9 cellular contexts compared by ENCODE assay signal in genomic region chr19:49875177-49875576, GRCh38. TPM values are rescaled to one million over a fixed set of nuclear protein-coding genes. Genes with fewer than 3 reads are reported as not detected.
DNase-seq lines count a peak whose midpoint lies in the region; ATAC-seq, FAIRE-seq and TF ChIP-seq lines count a peak whose summit lies in the region.
"Had no signal": no experiment of that assay in that cellular context is flagged by ENCODE, and none has a peak within 500 bp of the region (broad histone marks: within the 10 kb centered on the region; RNA-seq: fewer than 3 reads in every experiment).

No MANE protein-coding gene starts in this region.

- TF ChIP-seq CTCF in ascending aorta (IDR thresholded peaks at IDR 0.05) (no peak), keratinocyte (optimal IDR thresholded peaks at IDR 0.05 in 1 of 3, IDR thresholded peaks at IDR 0.05 in 1 of 3, conservative IDR thresholded peaks at IDR 0.05 in 1 of 3; ENCODE audit: extremely low read depth in 1 of 3, insufficient read depth in 2 of 3, low read length in 3 of 3) (no peak), testis (IDR thresholded peaks at IDR 0.05) (no peak)

- H3K9ac ChIP-seq in HUES48 (ENCODE audit: low read depth, low read length): peak overlapping the region; percentile 94; the same call in 1 of the 2 replicates
- peak overlapping the region; percentile 99 for H3K9ac ChIP-seq in keratinocyte (ENCODE audit: control insufficient read depth, extremely low read depth, insufficient read depth, low read length)

- intact Hi-C loops in ascending aorta (cut with DNase I) (no loop called here), testis (cut with DNase I; ENCODE audit: low total_unique reads) (no loop called here)

- H3K9me1 ChIP-seq in keratinocyte (ENCODE audit: control insufficient read depth, extremely low read depth, insufficient read depth, low read length): no peaks in the 10 kb centered on the region

- H3K27me3 ChIP-seq in HUES48 (ENCODE audit: control insufficient read depth, insufficient read depth, low read length) (no peaks in the 10 kb centered on the region), ascending aorta (no peaks in the 10 kb centered on the region), keratinocyte (ENCODE audit: control insufficient read depth, extremely low read depth, insufficient read depth, low read length) (no peaks in the 10 kb centered on the region), testis (no peaks in the 10 kb centered on the region)

- FAIRE-seq in keratinocyte (lab: Jason Lieb, UNC): no peak

- H4K20me1 ChIP-seq in keratinocyte (ENCODE audit: control insufficient read depth, extremely low read depth, insufficient read depth, low read length): no peaks in the 10 kb centered on the region

- no peak overlapping the region for H2AFZ ChIP-seq in keratinocyte (ENCODE audit: control insufficient read depth, low read length)

- ATAC-seq in HG02885 (IDR thresholded peaks at IDR 0.05; ENCODE audit: poor library complexity, unreplicated experiment): no peak
- ATAC-seq: stimulated activated naive CD8-positive, alpha-beta T cell treated with anti-CD3 and anti-CD28 coated beads, Interleukin-15, amount 100 ng/mL, for 72 hours had no signal

- TF ChIP-seq POLR2A in testis (IDR thresholded peaks at IDR 0.05): no peak

- H3K27ac ChIP-seq in HUES48 (ENCODE audit: low read depth, low read length) (no peak overlapping the region), ascending aorta (peak overlapping the region; percentile 99), keratinocyte (ENCODE audit: control insufficient read depth, insufficient read depth, low read length) (peak overlapping the region; percentile 100), testis (peak overlapping the region; percentile 99 to 100)

- H3K36me3 ChIP-seq in HUES48 (ENCODE audit: control insufficient read depth, insufficient read depth, low read length): peaks cover 19% of the 10 kb centered on the region
- H3K36me3 ChIP-seq in ascending aorta: peaks cover 11 to 18% of the 10 kb centered on the region in 2 donors
- H3K36me3 ChIP-seq in keratinocyte (ENCODE audit: control insufficient read depth in 2 of 2, extremely low read depth in 1 of 2, insufficient read depth in 2 of 2, low read length in 2 of 2): peaks cover 18 to 24% of the 10 kb centered on the region in 2 experiments
- no peaks in the 10 kb centered on the region for H3K36me3 ChIP-seq in testis (ENCODE audit: low read depth, missing control alignments)

- 22 to 78% methylated on average over 2 to 4 of the region's 4 CpGs for WGBS in testis, 2 donors

- H3K4me1 ChIP-seq in HUES48 (ENCODE audit: control insufficient read depth, insufficient read depth, low read length): peaks cover 20% of the 10 kb centered on the region; the same call in 1 of the 2 replicates
- H3K4me1 ChIP-seq in ascending aorta: peaks cover 11 to 29% of the 10 kb centered on the region in 2 donors
- H3K4me1 ChIP-seq in keratinocyte (ENCODE audit: control insufficient read depth, extremely low read depth, insufficient read depth, low read length): peaks cover 27% of the 10 kb centered on the region
- H3K4me1 ChIP-seq in testis: peaks cover 23% of the 10 kb centered on the region

- H3K9me3 ChIP-seq in HUES48 (ENCODE audit: control insufficient read depth, insufficient read depth, low read length): no peaks in the 10 kb centered on the region
- H3K9me3 ChIP-seq in ascending aorta: no peaks in the 10 kb centered on the region
- H3K9me3 ChIP-seq in keratinocyte (ENCODE audit: control insufficient read depth, low read depth, low read length): no peaks in the 10 kb centered on the region
- H3K9me3 ChIP-seq in testis: no peaks in the 10 kb centered on the region

- peak overlapping the region; percentile 92 for H3K4me3 ChIP-seq in HUES48 (ENCODE audit: low read depth, low read length)
- H3K4me3 ChIP-seq in ascending aorta: peak overlapping the region; percentile 85 to 100
- H3K4me3 ChIP-seq in keratinocyte (ENCODE audit: control insufficient read depth in 2 of 3, extremely low read depth in 1 of 3, insufficient read depth in 2 of 3, low read depth in 1 of 3, low read length in 3 of 3): peak overlapping the region; percentile 78 to 95 (median 92)
- H3K4me3 ChIP-seq in testis: peak overlapping the region in 1 of 2 donors; percentile 99

- DNase-seq in ascending aorta (ENCODE audit: low spot score in 2 of 2): no peak
- no peak for DNase-seq in keratinocyte (ENCODE audit: low read depth, low spot score)
- DNase-seq in testis: no peak
- DNase-seq in NCI-H1092 treated with DMSO at 0.1 percent for 48 hours (lab: John Stamatoyannopoulos, UW): no peak
- DNase-seq in activated CD4-positive, alpha-beta T cell treated with anti-CD3 and anti-CD28 coated beads, Interleukin-2, amount 50 U/mL, for 48 hours: no peak
- DNase-seq: amniotic stem cell; stimulated activated naive CD8-positive, alpha-beta T cell treated with anti-CD3 and anti-CD28 coated beads, Interleukin-15, amount 100 ng/mL, for 72 hours had no signal

- peaks cover 36% of the 10 kb centered on the region for H3K79me2 ChIP-seq in keratinocyte (ENCODE audit: control insufficient read depth, insufficient read depth, low read length)

- peak overlapping the region; percentile 90 for H3K4me2 ChIP-seq in keratinocyte (ENCODE audit: control insufficient read depth, extremely low read depth, insufficient read depth, low read depth, low read length)

- dilution Hi-C loops in keratinocyte (cut with MboI; ENCODE audit: extremely low pct_ligation_motif_present, low sequenced_read_pairs): no loop called here

RNA-seq across cellular contexts. Expression of gene AKT1S1, which starts 2.0 kb away (rescaled TPM):
- total RNA-seq in ascending aorta: 12.8 TPM
- polyA plus RNA-seq in keratinocyte: 27.2 to 43.8 TPM (median 28.8 TPM) in 3 replicates
- 12.1 TPM for polyA plus RNA-seq in keratinocyte (2011; ENCODE audit: low read depth)
- polyA plus RNA-seq in keratinocyte (2011; cell fraction: cytosol; rRNA removed): 35.0 and 54.7 TPM in 2 replicates
- 35.4 and 46.8 TPM in 2 replicates for polyA plus RNA-seq in keratinocyte (2011; cell fraction: nucleus; rRNA removed)
- 31.8 and 54.4 TPM in 2 replicates for polyA plus RNA-seq in keratinocyte (2012; ENCODE audit: low replicate concordance)
- polyA minus RNA-seq in keratinocyte: 15.9 to 41.5 TPM (median 21.8 TPM) in 3 replicates
- 43.9 TPM for polyA minus RNA-seq in keratinocyte (2011; cell fraction: cytosol; rRNA and poly(A)+ RNA removed)
- 12.0 and 15.3 TPM in 2 replicates for polyA minus RNA-seq in keratinocyte (2011; cell fraction: nucleus; rRNA and poly(A)+ RNA removed)
- 10 to 100 TPM; 35.0 to 35.7 TPM for total RNA-seq in testis
- polyA plus RNA-seq in testis (ENCODE audit: insufficient read depth, low read depth, low replicate concordance): 42.8 TPM

RNA-seq across cellular contexts. Expression of gene TBC1D17, which starts 2.3 kb away (rescaled TPM):
- total RNA-seq in ascending aorta: 44.6 TPM
- polyA plus RNA-seq in keratinocyte: 9.0 to 25.6 TPM (median 9.4 TPM) in 3 replicates
- 5.1 TPM for polyA plus RNA-seq in keratinocyte (2011; ENCODE audit: low read depth)
- 15.5 and 20.2 TPM in 2 replicates for polyA plus RNA-seq in keratinocyte (2011; cell fraction: cytosol; rRNA removed)
- 19.6 and 29.7 TPM in 2 replicates for polyA plus RNA-seq in keratinocyte (2011; cell fraction: nucleus; rRNA removed)
- polyA plus RNA-seq in keratinocyte (2012; ENCODE audit: low replicate concordance): 22.6 and 24.6 TPM in 2 replicates
- polyA minus RNA-seq in keratinocyte: 9.2 to 31.4 TPM (median 11.6 TPM) in 3 replicates
- 19.8 TPM for polyA minus RNA-seq in keratinocyte (2011; cell fraction: cytosol; rRNA and poly(A)+ RNA removed)
- 12.9 and 17.7 TPM in 2 replicates for polyA minus RNA-seq in keratinocyte (2011; cell fraction: nucleus; rRNA and poly(A)+ RNA removed)
- 10 to 100 TPM; 47.2 to 49.1 TPM for total RNA-seq in testis
- polyA plus RNA-seq in testis (ENCODE audit: insufficient read depth, low read depth, low replicate concordance): 31.1 TPM

RNA-seq across cellular contexts. Expression of gene PNKP, which starts 7.8 kb away (rescaled TPM):
- total RNA-seq in ascending aorta (46.3 TPM), testis (100 to 1,000 TPM; 110 to 125 TPM)
- polyA plus RNA-seq in keratinocyte (19.3 to 26.4 TPM (median 19.6 TPM) in 3 replicates), testis (ENCODE audit: insufficient read depth, low read depth, low replicate concordance) (45.5 TPM)
- polyA plus RNA-seq in keratinocyte (2011; ENCODE audit: low read depth): 12.0 TPM
- 6.5 and 15.1 TPM in 2 replicates for polyA plus RNA-seq in keratinocyte (2011; cell fraction: cytosol; rRNA removed)
- polyA plus RNA-seq in keratinocyte (2011; cell fraction: nucleus; rRNA removed): 58.6 and 72.5 TPM in 2 replicates
- polyA plus RNA-seq in keratinocyte (2012; ENCODE audit: low replicate concordance): 20.7 and 36.0 TPM in 2 replicates
- polyA minus RNA-seq in keratinocyte: 12.3 to 38.4 TPM (median 17.5 TPM) in 3 replicates
- polyA minus RNA-seq in keratinocyte (2011; cell fraction: cytosol; rRNA and poly(A)+ RNA removed): 22.1 TPM
- polyA minus RNA-seq in keratinocyte (2011; cell fraction: nucleus; rRNA and poly(A)+ RNA removed): 29.1 and 33.6 TPM in 2 replicates

RNA-seq across cellular contexts. Expression of gene IL4I1, which starts 21.5 kb away (rescaled TPM):
- total RNA-seq in ascending aorta (0.96 TPM), testis (10 to 100 TPM; 17.1 to 20.4 TPM)
- polyA plus RNA-seq in keratinocyte (0.09 to 0.22 TPM (median 0.13 TPM) in 3 replicates), testis (ENCODE audit: insufficient read depth, low read depth, low replicate concordance) (61.9 TPM)
- not detected for polyA plus RNA-seq in keratinocyte (2011; ENCODE audit: low read depth)
- not detected in 2 replicates for polyA plus RNA-seq in keratinocyte (2011; cell fraction: cytosol; rRNA removed)
- polyA plus RNA-seq in keratinocyte (2011; cell fraction: nucleus; rRNA removed): not detected in 2 replicates
- 0.31 TPM in 1 of 2 replicates, not detected in the other for polyA plus RNA-seq in keratinocyte (2012; ENCODE audit: low replicate concordance)
- polyA minus RNA-seq in keratinocyte: not detected in 3 replicates
- polyA minus RNA-seq in keratinocyte (2011; cell fraction: cytosol; rRNA and poly(A)+ RNA removed): not detected
- not detected in 2 replicates for polyA minus RNA-seq in keratinocyte (2011; cell fraction: nucleus; rRNA and poly(A)+ RNA removed)

RNA-seq across cellular contexts. Expression of gene PTOV1, which starts 24.2 kb away (rescaled TPM):
- total RNA-seq in ascending aorta (163 TPM), testis (100 to 1,000 TPM; 257 to 260 TPM)
- polyA plus RNA-seq in keratinocyte (22.9 to 49.0 TPM (median 32.1 TPM) in 3 replicates), testis (ENCODE audit: insufficient read depth, low read depth, low replicate concordance) (235 TPM)
- polyA plus RNA-seq in keratinocyte (2011; ENCODE audit: low read depth): 54.8 TPM
- polyA plus RNA-seq in keratinocyte (2011; cell fraction: cytosol; rRNA removed): 22.2 and 39.2 TPM in 2 replicates
- polyA plus RNA-seq in keratinocyte (2011; cell fraction: nucleus; rRNA removed): 59.3 and 74.1 TPM in 2 replicates
- polyA plus RNA-seq in keratinocyte (2012; ENCODE audit: low replicate concordance): 74.8 and 79.1 TPM in 2 replicates
- polyA minus RNA-seq in keratinocyte: 39.9 to 100 TPM (median 40.4 TPM) in 3 replicates
- polyA minus RNA-seq in keratinocyte (2011; cell fraction: cytosol; rRNA and poly(A)+ RNA removed): 84.6 TPM
- 26.4 and 29.0 TPM in 2 replicates for polyA minus RNA-seq in keratinocyte (2011; cell fraction: nucleus; rRNA and poly(A)+ RNA removed)
